In genomic region chr7:27392477-27392876, GRCh38 we compare ENCODE assay signal across 23 cellular contexts.
A peak's percentile ranks its signal among the peaks of the same experiment; 100 is the strongest.
DNase-seq lines count a peak whose midpoint lies in the region; ATAC-seq, FAIRE-seq and TF ChIP-seq lines count a peak whose summit lies in the region.
"Had no signal": no experiment of that assay in that cellular context is flagged by ENCODE, and none has a peak within 500 bp of the region (broad histone marks: within the 10 kb centered on the region; RNA-seq: fewer than 3 reads in every experiment).

No MANE protein-coding gene starts in this region.

- no peak overlapping the region for H4K5ac ChIP-seq in IMR-90 (ENCODE audit: low read depth, low read length)

- no peaks in the 10 kb centered on the region for H3K79me1 ChIP-seq in IMR-90 (ENCODE audit: low read depth in 1 of 2, low read length in 2 of 2)

- no peak for DNase-seq in A549 (ENCODE audit: low read depth in 1 of 2, low spot score in 1 of 2)
- no peak for DNase-seq in IMR-90
- no peak for DNase-seq in K562 (ENCODE audit: extremely low read depth in 1 of 4, low spot score in 3 of 4)
- DNase-seq in mucosa of descending colon = no peak
- DNase-seq in 8988T = no peak
- DNase-seq: ACHN; BE2C; C1 segment of cervical spinal cord; CD4-positive, alpha-beta memory T cell; CD4-positive, CD25-positive, alpha-beta regulatory T cell; CD8-positive, alpha-beta memory T cell; COR-L47; DMS 273 treated with DMSO at 0.1 percent for 48 hours; DMS153; DMS53; DMS79; DND-41; EL; GDM1 had no signal

- no peak overlapping the region for H2AK5ac ChIP-seq in IMR-90 (ENCODE audit: low read depth, low read length)

- in situ Hi-C loops in IMR-90 (cut with MboI; ENCODE audit: low sequenced_read_pairs) = no loop called here
- in situ Hi-C loops in K562 (cut with MboI) = no loop called here

- no peak overlapping the region for H4K91ac ChIP-seq in IMR-90 (ENCODE audit: insufficient read depth, low read depth, low read length)

- no peak overlapping the region for H3K4me2 ChIP-seq in A549
- no peak overlapping the region for H3K4me2 ChIP-seq in IMR-90 (ENCODE audit: low read depth, low read length)
- no peak overlapping the region for H3K4me2 ChIP-seq in K562 (ENCODE audit: insufficient read depth, low read length)
- H3K4me2 ChIP-seq: BLaER1 had no signal

- H3K4me3 ChIP-seq in A549 = no peak overlapping the region
- no peak overlapping the region for H3K4me3 ChIP-seq in IMR-90 (ENCODE audit: insufficient read depth, low read depth, low read length)
- no peak overlapping the region for H3K4me3 ChIP-seq in K562
- no peak overlapping the region for H3K4me3 ChIP-seq in mucosa of descending colon
- H3K4me3 ChIP-seq: BLaER1, GM12878 had no signal

- TF ChIP-seq RAD21 in A549 (conservative IDR thresholded peaks at IDR 0.05 in 1 of 2, IDR thresholded peaks at IDR 0.05 in 1 of 2) (no peak), IMR-90 (IDR thresholded peaks at IDR 0.05; ENCODE audit: low read length) (no peak), K562 (CRISPR knock-in tag; conservative IDR thresholded peaks at IDR 0.05 in 1 of 2, IDR thresholded peaks at IDR 0.05 in 1 of 2) (no peak)

- H3K4me1 ChIP-seq in A549 (no peaks in the 10 kb centered on the region), IMR-90 (ENCODE audit: control insufficient read depth, insufficient read depth, low read length) (no peaks in the 10 kb centered on the region), K562 (replicated peaks in 1 of 2; ENCODE audit: control insufficient read depth in 2 of 2, insufficient read depth in 2 of 2, low read length in 2 of 2) (no peaks in the 10 kb centered on the region), mucosa of descending colon (ENCODE audit: low read depth) (no peaks in the 10 kb centered on the region)
- H3K4me1 ChIP-seq: BE2C, BLaER1 had no signal

- TF ChIP-seq CTCF in A549 (IDR thresholded peaks at IDR 0.05) = no peak
- no peak for TF ChIP-seq CTCF in IMR-90 (conservative IDR thresholded peaks at IDR 0.05; ENCODE audit: low read depth, low read length)
- no peak for TF ChIP-seq CTCF in K562 (IDR thresholded peaks at IDR 0.05 in 2 of 3, conservative IDR thresholded peaks at IDR 0.05 in 1 of 3; ENCODE audit: insufficient read depth in 2 of 3, low read depth in 1 of 3, low read length in 3 of 3)
- no peak for TF ChIP-seq CTCF in mucosa of descending colon (IDR thresholded peaks at IDR 0.05)

- BruUV-seq in IMR-90 (replicated peaks; lab: Mats Ljungman, UMichigan) (no TSS peak), K562 (replicated peaks; lab: Mats Ljungman, UMichigan) (no TSS peak)

- H3K18ac ChIP-seq in IMR-90 (ENCODE audit: low read depth, low read length) = no peak overlapping the region

- FAIRE-seq in A549 (lab: Jason Lieb, UNC) (no peak), K562 (lab: Jason Lieb, UNC) (no peak)
- FAIRE-seq: GM12878, GM12892, GM18507 had no signal

- peaks cover 15% of the 10 kb centered on the region for H3K27me3 ChIP-seq in IMR-90 (ENCODE audit: control insufficient read depth, insufficient read depth, low read length)
- peaks cover 0 to 8% of the 10 kb centered on the region in 2 experiments; a peak in 1 of 5 replicates for H3K27me3 ChIP-seq in K562 (ENCODE audit: control insufficient read depth in 2 of 2, insufficient read depth in 2 of 2, low read length in 2 of 2)
- H3K27me3 ChIP-seq: BLaER1 had no signal

- H3K4ac ChIP-seq in IMR-90 (ENCODE audit: low read depth, low read length) = no peak overlapping the region

- H3K23ac ChIP-seq in IMR-90 (ENCODE audit: low read depth, low read length) = no peak overlapping the region

- ATAC-seq in A549 (no peak), IMR-90 (ENCODE audit: low read depth) (no peak), K562 (no peak), mucosa of descending colon (no peak)
- ATAC-seq: GM12878 had no signal

- H3K9me3 ChIP-seq in A549 (no peaks in the 10 kb centered on the region), IMR-90 (ENCODE audit: control insufficient read depth, insufficient read depth, low read length) (no peaks in the 10 kb centered on the region), K562 (replicated peaks; ENCODE audit: control insufficient read depth, insufficient read depth, low read depth, low read length) (no peaks in the 10 kb centered on the region), mucosa of descending colon (no peaks in the 10 kb centered on the region)
- H3K9me3 ChIP-seq: BE2C, BLaER1 had no signal

- no peak for TF ChIP-seq EP300 in A549 (IDR thresholded peaks at IDR 0.05)
- no peak for TF ChIP-seq EP300 in K562 (IDR thresholded peaks at IDR 0.05; ENCODE audit: low read length)

- H3K9me1 ChIP-seq in IMR-90 (ENCODE audit: insufficient read depth, low read length) (no peaks in the 10 kb centered on the region), K562 (ENCODE audit: control insufficient read depth, insufficient read depth, low read length) (no peaks in the 10 kb centered on the region)

- CTCF ChIA-PET in A549 (lab: Yijun Ruan, JAX) = interaction anchor here (0.6 to 1.4 kb wide), 3 partner anchors 14 to 114 kb away, joined by 3 to 5 read pairs (median 3); no protein-coding TSS in a partner anchor
- CTCF ChIA-PET in IMR-90 (lab: Yijun Ruan, JAX) = no interaction called here
- CTCF ChIA-PET in K562 (lab: Yijun Ruan, JAX; ENCODE audit: low intra/inter-chr PET ratio) = no interaction called here

- no peaks in the 10 kb centered on the region for H4K20me1 ChIP-seq in IMR-90 (ENCODE audit: insufficient read depth, low read length)
- H4K20me1 ChIP-seq in K562 (replicated peaks; ENCODE audit: control insufficient read depth, insufficient read depth, low read length) = 0 out of 2 replicates have a peak, but pooled peaks cover 7% of the 10 kb centered on the region
- H4K20me1 ChIP-seq: BLaER1 had no signal

- H2BK120ac ChIP-seq in IMR-90 (ENCODE audit: low read depth, low read length) = no peak overlapping the region

- 90% methylated on average over 1 of the region's 1 CpG for WGBS in A549 (ENCODE audit: missing lambda C conversion rate)
- WGBS in IMR-90 (ENCODE audit: extremely low coverage in 2 of 2, insufficient read length in 1 of 2), 2 experiments = no CpG with 5 or more reads among the region's 1 CpG
- WGBS in K562 (ENCODE audit: insufficient coverage, low coverage, missing lambda C conversion rate) = 5% methylated on average over 1 of the region's 1 CpG

- H2BK5ac ChIP-seq in IMR-90 (ENCODE audit: low read depth, low read length, poor library complexity, severe bottlenecking) = no peak overlapping the region

- no peak for TF ChIP-seq POLR2A in A549 (IDR thresholded peaks at IDR 0.05; ENCODE audit: low read length)
- no peak for TF ChIP-seq POLR2A in IMR-90 (IDR thresholded peaks at IDR 0.05; ENCODE audit: low read depth, low read length)
- TF ChIP-seq POLR2A in K562 (conservative IDR thresholded peaks at IDR 0.05) = no peak

- H3K36me3 ChIP-seq in IMR-90 (ENCODE audit: control insufficient read depth, insufficient read depth, low read length) (no peaks in the 10 kb centered on the region), K562 (ENCODE audit: control insufficient read depth, insufficient read depth, low read length) (no peaks in the 10 kb centered on the region), mucosa of descending colon (ENCODE audit: low read depth) (no peaks in the 10 kb centered on the region)
- H3K36me3 ChIP-seq: BE2C, BLaER1 had no signal

- H2AFZ ChIP-seq in IMR-90 (replicated peaks; ENCODE audit: low read length, poor library complexity) (no peak overlapping the region), K562 (ENCODE audit: low read depth, low read length) (no peak overlapping the region)

- no peak overlapping the region for H3K56ac ChIP-seq in IMR-90 (ENCODE audit: extremely low read depth, insufficient read depth, low read length)

- POLR2A ChIA-PET in A549 (lab: Yijun Ruan, JAX) = no interaction called here
- POLR2A ChIA-PET in IMR-90 (lab: Charles Lee; ENCODE audit: unreplicated experiment) = no interaction called here
- POLR2A ChIA-PET in K562 (lab: Yijun Ruan, JAX) = no interaction called here

- no peak overlapping the region for H2BK15ac ChIP-seq in IMR-90 (ENCODE audit: low read depth, low read length)

- dilution Hi-C loops in IMR-90 (cut with HindIII; ENCODE audit: low sequenced_read_pairs, unreplicated experiment) = no loop called here

- no peaks in the 10 kb centered on the region for H3K79me2 ChIP-seq in K562 (ENCODE audit: control insufficient read depth, insufficient read depth, low read length)

- H3K9ac ChIP-seq in IMR-90 (ENCODE audit: low read depth, low read length) (no peak overlapping the region), K562 (ENCODE audit: insufficient read depth in 1 of 2, low read depth in 2 of 2, low read length in 2 of 2) (no peak overlapping the region)
- H3K9ac ChIP-seq: BLaER1 had no signal

- intact Hi-C loops in IMR-90 (cut with micrococcal nuclease) (no loop called here), K562 (cut with micrococcal nuclease) (no loop called here), mucosa of descending colon (cut with DNase I, micrococcal nuclease) (no loop called here)

- H3K27ac ChIP-seq in A549 (no peak overlapping the region), IMR-90 (ENCODE audit: insufficient read depth, low read length) (no peak overlapping the region), K562 (ENCODE audit: extremely low read depth, low read depth, low read length) (no peak overlapping the region)
- H3K27ac ChIP-seq: BLaER1 had no signal

- no peak overlapping the region for H2AK9ac ChIP-seq in IMR-90 (replicated peaks; ENCODE audit: low read depth, low read length, poor library complexity)

- no peak overlapping the region for H3K14ac ChIP-seq in IMR-90 (replicated peaks; ENCODE audit: low read depth, low read length)

- H2BK20ac ChIP-seq in IMR-90 (ENCODE audit: low read depth, low read length) = no peak overlapping the region

- H4K8ac ChIP-seq in IMR-90 (ENCODE audit: low read depth in 2 of 2, low read length in 2 of 2) = no peak overlapping the region

TF ChIP-seq in A549, 52 proteins besides CTCF, POLR2A, EP300 and RAD21 (continues in another document):
- TF ChIP-seq RFX5 (IDR thresholded peaks at IDR 0.05) (no peak), RNF2 (IDR thresholded peaks at IDR 0.05; ENCODE audit: borderline replicate concordance, low read depth) (no peak), MAFK (IDR thresholded peaks at IDR 0.05; ENCODE audit: partially characterized antibody) (peak; percentile 61)

TF ChIP-seq in K562, 482 proteins besides CTCF, POLR2A, EP300 and RAD21:
- TF ChIP-seq MAFF (IDR thresholded peaks at IDR 0.05; ENCODE audit: low read length) (peak; percentile 39), EGR1 (conservative IDR thresholded peaks at IDR 0.05) (no peak), ZNF184 (CRISPR knock-in tag; IDR thresholded peaks at IDR 0.05) (no peak), C11orf30 (IDR thresholded peaks at IDR 0.05; ENCODE audit: low read depth) (peak; percentile 36; the same call in 1 of the 2 replicates), MAFG (tag; conservative IDR thresholded peaks at IDR 0.05) (peak; percentile 33; the same call in 1 of the 2 replicates), MAFK (IDR thresholded peaks at IDR 0.05; ENCODE audit: low read length) (0 out of 2 replicates have a peak, but pooled peaks have one; percentile 26), ZNF316 (IDR thresholded peaks at IDR 0.05) (peak; percentile 51; the same call in 1 of the 2 replicates), BRD9 (IDR thresholded peaks at IDR 0.05; ENCODE audit: low read depth, partially characterized antibody) (no peak)

Comparison
In these comparisons a context has a peak if more than half of its experiments do, and no peak if none do; other contexts are left out.
1. Of the 35 proteins assayed by ChIP-seq in both K562 and A549: peak only in K562: none; only in A549: none; in both: MAFK; in neither: 34.